1 cellular context compared by ENCODE assay signal in the genomic region with DNA sequence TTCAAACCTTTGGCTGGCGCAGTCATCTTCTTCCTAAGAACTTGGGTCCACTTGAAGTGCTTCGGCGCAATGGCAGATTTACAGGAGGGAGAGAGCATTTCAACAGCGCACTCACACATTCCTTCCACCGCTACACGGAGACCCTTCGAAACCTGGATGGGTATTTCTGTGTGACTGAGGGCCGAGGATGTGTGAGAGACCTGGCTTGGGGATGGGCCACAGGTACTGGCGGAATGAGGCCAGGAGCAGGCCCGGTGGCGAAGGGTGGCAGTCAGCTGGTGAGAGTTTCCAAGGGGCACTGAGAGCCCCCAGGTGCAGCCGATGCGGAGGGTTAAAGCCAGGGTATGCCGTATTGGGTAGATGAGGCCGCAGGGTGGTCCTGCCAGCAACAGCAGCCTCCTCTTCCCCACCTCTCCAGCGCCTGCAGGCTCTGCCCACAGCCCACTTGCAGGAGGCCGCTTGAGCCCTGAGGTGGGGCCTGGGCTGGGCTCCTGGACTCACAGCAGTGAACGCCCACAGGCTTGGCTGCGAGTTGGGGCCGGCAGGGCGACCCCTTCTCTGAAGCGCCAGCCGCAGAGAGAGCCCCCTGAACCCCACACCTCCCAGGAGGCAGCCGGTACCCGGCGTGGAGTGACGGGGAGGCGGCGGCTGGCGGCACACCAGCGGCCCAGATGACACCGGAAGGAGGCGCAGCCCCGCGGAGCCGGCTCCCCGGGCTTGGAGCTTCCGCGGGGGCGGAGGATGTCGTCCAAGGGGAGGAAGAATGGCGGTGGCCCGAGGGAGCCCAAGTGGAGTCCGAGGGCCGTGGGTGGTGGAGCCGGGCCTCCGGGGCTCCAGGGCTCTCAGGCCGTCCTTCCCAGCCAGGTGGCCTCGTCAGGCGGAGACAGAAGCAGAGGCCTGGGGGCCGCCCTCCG.
TF ChIP-seq lines count a peak whose summit lies in the region.

No MANE protein-coding gene starts in this region.

TF ChIP-seq in IMR-90, 13 proteins besides CTCF, POLR2A, EP300 and RAD21 (continued from another document):
- TF ChIP-seq, protein P1, sequence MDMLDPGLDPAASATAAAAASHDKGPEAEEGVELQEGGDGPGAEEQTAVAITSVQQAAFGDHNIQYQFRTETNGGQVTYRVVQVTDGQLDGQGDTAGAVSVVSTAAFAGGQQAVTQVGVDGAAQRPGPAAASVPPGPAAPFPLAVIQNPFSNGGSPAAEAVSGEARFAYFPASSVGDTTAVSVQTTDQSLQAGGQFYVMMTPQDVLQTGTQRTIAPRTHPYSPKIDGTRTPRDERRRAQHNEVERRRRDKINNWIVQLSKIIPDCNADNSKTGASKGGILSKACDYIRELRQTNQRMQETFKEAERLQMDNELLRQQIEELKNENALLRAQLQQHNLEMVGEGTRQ (IDR thresholded peaks at IDR 0.05; ENCODE audit: low read depth, low read length), result no peak
- TF ChIP-seq CHD1 (IDR thresholded peaks at IDR 0.05; ENCODE audit: low read depth, low read length), result no peak
- no peak for TF ChIP-seq NFE2L2 (IDR thresholded peaks at IDR 0.05; ENCODE audit: low read depth, low read length)
- TF ChIP-seq, protein P2, sequence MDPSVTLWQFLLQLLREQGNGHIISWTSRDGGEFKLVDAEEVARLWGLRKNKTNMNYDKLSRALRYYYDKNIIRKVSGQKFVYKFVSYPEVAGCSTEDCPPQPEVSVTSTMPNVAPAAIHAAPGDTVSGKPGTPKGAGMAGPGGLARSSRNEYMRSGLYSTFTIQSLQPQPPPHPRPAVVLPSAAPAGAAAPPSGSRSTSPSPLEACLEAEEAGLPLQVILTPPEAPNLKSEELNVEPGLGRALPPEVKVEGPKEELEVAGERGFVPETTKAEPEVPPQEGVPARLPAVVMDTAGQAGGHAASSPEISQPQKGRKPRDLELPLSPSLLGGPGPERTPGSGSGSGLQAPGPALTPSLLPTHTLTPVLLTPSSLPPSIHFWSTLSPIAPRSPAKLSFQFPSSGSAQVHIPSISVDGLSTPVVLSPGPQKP (IDR thresholded peaks at IDR 0.05; ENCODE audit: borderline replicate concordance, low read depth, low read length), result no peak
- no peak for TF ChIP-seq RCOR1 (IDR thresholded peaks at IDR 0.05; ENCODE audit: insufficient replicate concordance, low read length)
- no peak for TF ChIP-seq MXI1 (IDR thresholded peaks at IDR 0.05; ENCODE audit: borderline replicate concordance, low read depth, low read length)
- no peak for TF ChIP-seq RFX5 (IDR thresholded peaks at IDR 0.05; ENCODE audit: low read depth, low read length)
- TF ChIP-seq MAZ (IDR thresholded peaks at IDR 0.05; ENCODE audit: borderline replicate concordance, low read depth, low read length), result no peak
- TF ChIP-seq CEBPB (IDR thresholded peaks at IDR 0.05; ENCODE audit: low read depth, low read length), result no peak
